Comparison of ENCODE assay signal across 1 cellular context in the genomic region with DNA sequence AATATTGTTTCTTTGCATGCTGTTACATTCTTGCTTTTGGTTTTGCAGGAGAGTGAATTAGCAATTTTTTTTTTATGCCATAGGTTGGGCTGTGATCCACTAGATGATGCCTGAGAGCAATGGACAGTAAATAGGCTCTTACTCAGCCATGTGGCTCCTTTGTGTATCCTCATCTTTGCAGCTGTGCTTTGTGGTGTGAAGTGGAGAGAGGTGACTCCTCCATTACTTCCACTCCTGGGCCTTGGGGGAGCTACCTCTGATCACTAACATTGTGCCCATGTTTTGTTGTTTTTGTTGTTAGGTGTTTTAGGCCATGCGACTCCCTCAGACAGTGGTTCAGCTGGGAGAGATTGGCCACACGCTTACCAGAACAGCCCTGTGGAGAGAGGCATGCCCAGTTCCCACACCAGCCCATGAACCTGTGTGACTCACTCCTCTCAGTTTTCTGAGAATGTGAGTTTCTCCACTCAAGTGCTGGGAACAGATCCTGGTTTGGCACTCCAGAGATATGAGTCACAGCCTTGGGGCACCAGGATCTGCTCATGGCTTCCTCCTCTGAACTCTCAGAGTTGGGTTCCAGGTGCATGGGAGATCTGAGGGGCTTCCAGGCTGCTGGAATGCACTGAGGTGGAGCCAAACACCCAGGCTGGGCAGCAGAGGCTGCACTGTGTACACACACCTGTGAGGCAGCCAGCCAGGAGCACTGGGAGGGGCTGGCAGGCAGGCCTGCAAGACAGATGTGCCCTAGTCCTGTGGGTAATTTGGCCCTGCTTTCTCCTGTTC.
TF ChIP-seq lines count a peak whose summit lies in the region.

No MANE protein-coding gene starts in this region.

TF ChIP-seq in H1, 55 proteins besides CTCF, POLR2A, EP300 and RAD21 (continued from another document):
- TF ChIP-seq HDAC6 (IDR thresholded peaks at IDR 0.05; ENCODE audit: low read depth, low read length) (no peak), RBBP5 (IDR thresholded peaks at IDR 0.05; ENCODE audit: borderline replicate concordance, low read depth, low read length) (no peak), KDM4A (IDR thresholded peaks at IDR 0.05; ENCODE audit: low read depth, low read length, severe bottlenecking) (no peak), SP1 (IDR thresholded peaks at IDR 0.05; ENCODE audit: low read depth, low read length) (no peak)
TF ChIP-seq in H1: peak in this region for 0.
